Comparison of ENCODE assay signal across 10 cellular contexts in genomic region chr10:100826661-100826982, GRCh38.
DNase-seq lines count a peak whose midpoint lies in the region; ATAC-seq and TF ChIP-seq lines count a peak whose summit lies in the region.
"Had no signal": no experiment of that assay in that cellular context is flagged by ENCODE, and none has a peak within 500 bp of the region (broad histone marks: within the 10 kb centered on the region; RNA-seq: fewer than 3 reads in every experiment).

No MANE protein-coding gene starts in this region.

- H3K9me3 ChIP-seq in lower lobe of right lung (no peaks in the 10 kb centered on the region), thymus (ENCODE audit: control insufficient read depth) (no peaks in the 10 kb centered on the region)
- H3K9me3 ChIP-seq: HAP-1 had no signal

- H3K27me3 Mint-ChIP-seq in activated CD8-positive, alpha-beta memory T cell treated with anti-CD3 and anti-CD28 coated beads, Interleukin-2, amount 10 ng/mL, durations not matched to agents 7 days and 5 days, result peaks cover 84% of the 10 kb centered on the region
- peaks cover 42% of the 10 kb centered on the region for H3K27me3 Mint-ChIP-seq in central memory CD8-positive, alpha-beta T cell

- TF ChIP-seq CTCF in lower lobe of right lung (IDR thresholded peaks at IDR 0.05), result no peak

- intact Hi-C loops in lower lobe of right lung (cut with DNase I), result no loop called here

- H3K27me3 ChIP-seq in lower lobe of right lung (ENCODE audit: low read depth) (peaks cover 93% of the 10 kb centered on the region), thymus (ENCODE audit: control insufficient read depth, insufficient read depth) (peaks cover 75% of the 10 kb centered on the region)

- peaks cover 21% of the 10 kb centered on the region for H3K4me1 Mint-ChIP-seq in activated CD8-positive, alpha-beta memory T cell treated with anti-CD3 and anti-CD28 coated beads, Interleukin-2, amount 10 ng/mL, durations not matched to agents 7 days and 5 days
- peaks cover 29% of the 10 kb centered on the region for H3K4me1 Mint-ChIP-seq in central memory CD8-positive, alpha-beta T cell

- DNase-seq in activated CD8-positive, alpha-beta memory T cell treated with anti-CD3 and anti-CD28 coated beads, Interleukin-2, amount 10 ng/mL, durations not matched to agents 7 days and 5 days, result no peak
- no peak for DNase-seq in activated CD8-positive, alpha-beta memory T cell treated with anti-CD3 and anti-CD28 coated beads for 24 hours
- no peak for DNase-seq in central memory CD8-positive, alpha-beta T cell (ENCODE audit: low spot score in 2 of 2)
- DNase-seq in lower lobe of right lung (no peak), activated gamma-delta T cell (lab: John Stamatoyannopoulos, UW) (no peak), HK-2 (ENCODE audit: unreplicated experiment) (no peak), COR-L47 (lab: John Stamatoyannopoulos, UW) (no peak)
- DNase-seq: activated CD4-positive, CD25-positive, alpha-beta regulatory T cell treated with anti-CD3 and anti-CD28 coated beads, Interleukin-2, amount 50 U/mL, for 72 hours had no signal

- ATAC-seq in activated CD8-positive, alpha-beta memory T cell treated with anti-CD3 and anti-CD28 coated beads, Interleukin-2, amount 10 ng/mL, durations not matched to agents 7 days and 5 days, result peak; percentile 4
- ATAC-seq in central memory CD8-positive, alpha-beta T cell (replicated peaks; ENCODE audit: extremely low read depth, poor library complexity, severe bottlenecking), result no peak
- ATAC-seq in lower lobe of right lung, result peak; percentile 24 to 53

- no peak overlapping the region for H3K27ac ChIP-seq in lower lobe of right lung
- H3K27ac ChIP-seq in thymus (ENCODE audit: low read depth), result no peak overlapping the region

- H3K36me3 Mint-ChIP-seq in activated CD8-positive, alpha-beta memory T cell treated with anti-CD3 and anti-CD28 coated beads, Interleukin-2, amount 10 ng/mL, durations not matched to agents 7 days and 5 days, result no peaks in the 10 kb centered on the region
- peaks cover 4% of the 10 kb centered on the region for H3K36me3 Mint-ChIP-seq in central memory CD8-positive, alpha-beta T cell (ENCODE audit: insufficient read depth)

- H3K36me3 ChIP-seq in lower lobe of right lung (no peaks in the 10 kb centered on the region), thymus (ENCODE audit: control insufficient read depth, insufficient read depth) (no peaks in the 10 kb centered on the region)
- H3K36me3 ChIP-seq: HAP-1 had no signal

- CTCF ChIA-PET in activated CD8-positive, alpha-beta memory T cell treated with anti-CD3 and anti-CD28 coated beads, Interleukin-2, amount 10 ng/mL, durations not matched to agents 7 days and 5 days (lab: Charles Lee), result interaction anchor here (1.4 to 2.1 kb wide), 2 partner anchors 83 to 171 kb away, joined by 7 read pairs; no protein-coding TSS in a partner anchor

- H3K9me3 Mint-ChIP-seq in activated CD8-positive, alpha-beta memory T cell treated with anti-CD3 and anti-CD28 coated beads, Interleukin-2, amount 10 ng/mL, durations not matched to agents 7 days and 5 days (ENCODE audit: low read depth), result no peaks in the 10 kb centered on the region
- H3K9me3 Mint-ChIP-seq in central memory CD8-positive, alpha-beta T cell, result no peaks in the 10 kb centered on the region

- H3K4me3 ChIP-seq in lower lobe of right lung (peak overlapping the region; percentile 47), thymus (ENCODE audit: low read length) (peak overlapping the region; percentile 30)

- peaks cover 34% of the 10 kb centered on the region for H3K4me1 ChIP-seq in lower lobe of right lung
- no peaks in the 10 kb centered on the region for H3K4me1 ChIP-seq in thymus (ENCODE audit: control insufficient read depth, insufficient read depth, low read length)

- H3K4me3 Mint-ChIP-seq in activated CD8-positive, alpha-beta memory T cell treated with anti-CD3 and anti-CD28 coated beads, Interleukin-2, amount 10 ng/mL, durations not matched to agents 7 days and 5 days, result peak overlapping the region; percentile 18
- H3K4me3 Mint-ChIP-seq in central memory CD8-positive, alpha-beta T cell, result peak overlapping the region; percentile 83

- whole genome bisulfite sequencing in thymus, result 3% methylated on average over 41 of the region's 41 CpGs

- H3K27ac Mint-ChIP-seq in activated CD8-positive, alpha-beta memory T cell treated with anti-CD3 and anti-CD28 coated beads, Interleukin-2, amount 10 ng/mL, durations not matched to agents 7 days and 5 days, result no peak overlapping the region
- H3K27ac Mint-ChIP-seq in central memory CD8-positive, alpha-beta T cell (ENCODE audit: low read depth), result no peak overlapping the region
